1 cellular context compared by ENCODE assay signal in the genomic region with DNA sequence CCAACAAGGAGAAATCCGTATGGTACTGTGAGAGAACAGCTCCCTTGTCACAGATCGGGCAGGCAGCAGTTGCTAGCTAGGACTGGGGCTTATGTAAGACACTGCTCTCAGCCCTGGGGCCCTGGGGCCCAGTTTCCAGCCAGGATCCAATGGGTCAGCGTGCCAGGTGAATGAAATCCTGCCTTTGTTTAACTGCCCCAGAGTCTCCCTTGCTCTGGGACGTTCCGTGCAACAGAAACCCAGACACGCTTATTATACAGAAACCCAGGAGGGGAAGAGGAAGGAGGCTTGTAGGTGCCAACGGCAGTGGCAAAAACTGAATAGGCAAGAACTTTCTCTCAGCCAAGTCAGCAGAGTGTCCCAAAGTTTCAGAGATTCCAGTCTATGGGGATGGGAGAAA.
TF ChIP-seq lines count a peak whose summit lies in the region.

No MANE protein-coding gene starts in this region.

TF ChIP-seq in HepG2, 621 proteins besides CTCF, POLR2A, EP300 and RAD21 (continued from another document):
- TF ChIP-seq ZNF619 (CRISPR knock-in tag; IDR thresholded peaks at IDR 0.05): no peak
- no peak for TF ChIP-seq TARDBP (CRISPR knock-in tag; IDR thresholded peaks at IDR 0.05)
- TF ChIP-seq, protein P1, sequence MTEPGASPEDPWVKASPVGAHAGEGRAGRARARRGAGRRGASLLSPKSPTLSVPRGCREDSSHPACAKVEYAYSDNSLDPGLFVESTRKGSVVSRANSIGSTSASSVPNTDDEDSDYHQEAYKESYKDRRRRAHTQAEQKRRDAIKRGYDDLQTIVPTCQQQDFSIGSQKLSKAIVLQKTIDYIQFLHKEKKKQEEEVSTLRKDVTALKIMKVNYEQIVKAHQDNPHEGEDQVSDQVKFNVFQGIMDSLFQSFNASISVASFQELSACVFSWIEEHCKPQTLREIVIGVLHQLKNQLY (CRISPR knock-in tag; IDR thresholded peaks at IDR 0.05): no peak
- TF ChIP-seq ZFP36L1 (CRISPR knock-in tag; IDR thresholded peaks at IDR 0.05): no peak
- no peak for TF ChIP-seq NR2C2 (CRISPR knock-in tag; IDR thresholded peaks at IDR 0.05; ENCODE audit: borderline replicate concordance)
- TF ChIP-seq AHR (CRISPR knock-in tag; IDR thresholded peaks at IDR 0.05): no peak
- TF ChIP-seq ZNF354B (CRISPR knock-in tag; IDR thresholded peaks at IDR 0.05): no peak
- TF ChIP-seq MBNL3 (CRISPR knock-in tag; conservative IDR thresholded peaks at IDR 0.05): no peak
- TF ChIP-seq, protein P2, sequence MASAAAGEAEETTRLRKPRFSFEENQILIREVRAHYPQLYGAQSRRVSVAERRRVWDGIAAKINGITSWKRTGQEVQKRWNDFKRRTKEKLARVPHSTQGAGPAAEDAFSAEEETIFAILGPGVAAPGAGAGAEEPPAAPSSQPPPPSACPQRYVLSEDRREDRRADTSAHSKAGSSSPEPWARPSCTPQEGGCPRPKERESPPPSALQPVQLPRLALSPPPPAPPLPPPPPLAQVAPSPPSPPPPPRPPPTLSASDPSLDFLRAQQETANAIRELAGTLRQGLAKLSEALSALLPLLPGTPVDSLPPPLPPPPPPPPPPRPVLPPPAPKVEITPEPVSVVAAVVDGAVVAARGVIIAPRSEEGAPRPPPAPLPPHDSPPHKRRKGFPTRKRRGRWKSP (CRISPR knock-in tag; IDR thresholded peaks at IDR 0.05): no peak
